In the genomic region with DNA sequence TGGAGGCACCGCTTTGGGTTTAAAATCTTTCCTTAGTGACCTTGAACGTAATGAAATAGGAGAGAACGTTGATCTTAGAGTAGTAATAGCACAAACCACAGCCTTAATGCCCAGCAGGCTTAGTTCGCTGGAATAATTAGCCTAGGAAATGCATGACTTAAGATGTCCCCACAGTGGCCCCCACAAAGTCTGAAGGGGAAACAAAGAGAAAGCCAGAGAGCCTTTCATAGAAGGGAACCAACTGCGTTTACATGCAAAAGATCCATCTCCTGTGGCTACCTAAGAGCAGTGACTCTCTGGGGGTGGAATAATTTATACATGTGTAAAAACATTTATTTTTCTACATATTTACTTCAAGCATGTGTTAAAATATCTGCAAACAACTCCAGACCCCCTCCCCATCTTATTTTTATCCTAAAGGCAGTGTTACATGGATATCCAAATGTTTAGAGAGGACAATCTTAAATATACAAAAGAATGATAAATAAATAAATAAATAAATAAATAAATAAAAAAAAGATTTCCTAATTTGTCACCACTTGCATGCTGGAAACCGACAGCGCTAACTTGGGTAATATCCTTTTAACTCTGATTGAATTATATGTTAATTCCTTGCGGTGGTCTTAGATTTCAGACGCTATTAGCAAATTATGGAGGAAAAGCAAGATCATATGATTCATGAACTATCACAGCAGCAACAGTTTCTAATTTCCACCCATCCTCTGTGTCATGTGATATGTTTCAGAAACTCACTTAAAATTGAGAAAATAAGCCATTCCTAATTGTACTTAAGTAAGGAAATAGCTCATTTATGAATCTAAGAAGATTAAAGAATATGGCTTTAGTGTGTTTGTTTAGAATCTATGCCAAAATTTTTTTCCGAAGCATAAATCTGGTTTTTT, we compare ENCODE assay signal across 1 cellular context.
TF ChIP-seq lines count a peak whose summit lies in the region.

No MANE protein-coding gene starts in this region.

TF ChIP-seq in HEK293, 187 proteins besides CTCF, POLR2A, EP300 and RAD21 (continued from another document and continues in another):
- TF ChIP-seq TSHZ1 (tag by site-specific recombination; IDR thresholded peaks at IDR 0.05; ENCODE audit: borderline replicate concordance) (no peak), ZNF664 (tag by site-specific recombination; IDR thresholded peaks at IDR 0.05) (peak; percentile 57), ZNF391 (tag by site-specific recombination; IDR thresholded peaks at IDR 0.05; ENCODE audit: borderline replicate concordance, low read depth) (no peak), ZNF335 (tag by site-specific recombination; conservative IDR thresholded peaks at IDR 0.05) (no peak), ZFP69B (tag by site-specific recombination; IDR thresholded peaks at IDR 0.05) (no peak), ZNF184 (tag by site-specific recombination; IDR thresholded peaks at IDR 0.05) (no peak), ZBTB1 (tag by site-specific recombination; IDR thresholded peaks at IDR 0.05) (no peak), ZNF596 (tag by site-specific recombination; IDR thresholded peaks at IDR 0.05) (no peak), ZNF341 (tag by site-specific recombination; IDR thresholded peaks at IDR 0.05; ENCODE audit: low read depth) (no peak; the same call in 1 of the 2 replicates), ZNF747 (tag by site-specific recombination; IDR thresholded peaks at IDR 0.05) (no peak), SCRT2 (tag by site-specific recombination; IDR thresholded peaks at IDR 0.05) (no peak), EGR2 (tag by site-specific recombination; IDR thresholded peaks at IDR 0.05; ENCODE audit: low read depth) (no peak), ZNF837 (tag by site-specific recombination; IDR thresholded peaks at IDR 0.05) (no peak), ZNF654 (tag by site-specific recombination; IDR thresholded peaks at IDR 0.05; ENCODE audit: low read depth) (0 out of 2 replicates have a peak, but pooled peaks have one; percentile 23), ZNF223 (tag by site-specific recombination; IDR thresholded peaks at IDR 0.05) (no peak), ZSCAN23 (tag by site-specific recombination; IDR thresholded peaks at IDR 0.05) (no peak), PRDM10 (tag by site-specific recombination; IDR thresholded peaks at IDR 0.05) (no peak), ZNF132 (tag by site-specific recombination; IDR thresholded peaks at IDR 0.05; ENCODE audit: borderline replicate concordance) (no peak), ZBTB7A (tag by site-specific recombination; IDR thresholded peaks at IDR 0.05; ENCODE audit: low read depth) (no peak), ZNF529 (tag by site-specific recombination; IDR thresholded peaks at IDR 0.05; ENCODE audit: insufficient replicate concordance) (no peak), REST (tag by site-specific recombination; IDR thresholded peaks at IDR 0.05) (peak; percentile 73; the same call in 1 of the 2 replicates), ZNF311 (tag by site-specific recombination; IDR thresholded peaks at IDR 0.05; ENCODE audit: borderline replicate concordance) (no peak), ZNF560 (tag by site-specific recombination; IDR thresholded peaks at IDR 0.05; ENCODE audit: borderline replicate concordance) (no peak), ZBTB6 (tag by site-specific recombination; IDR thresholded peaks at IDR 0.05) (no peak), ZSCAN18 (tag by site-specific recombination; IDR thresholded peaks at IDR 0.05) (no peak), KLF1 (tag by site-specific recombination; IDR thresholded peaks at IDR 0.05) (no peak), ZNF624 (tag by site-specific recombination; IDR thresholded peaks at IDR 0.05) (no peak), ZNF133 (tag by site-specific recombination; IDR thresholded peaks at IDR 0.05) (no peak), ZNF830 (tag by site-specific recombination; IDR thresholded peaks at IDR 0.05; ENCODE audit: low read depth) (no peak)
- TF ChIP-seq, protein P1, sequence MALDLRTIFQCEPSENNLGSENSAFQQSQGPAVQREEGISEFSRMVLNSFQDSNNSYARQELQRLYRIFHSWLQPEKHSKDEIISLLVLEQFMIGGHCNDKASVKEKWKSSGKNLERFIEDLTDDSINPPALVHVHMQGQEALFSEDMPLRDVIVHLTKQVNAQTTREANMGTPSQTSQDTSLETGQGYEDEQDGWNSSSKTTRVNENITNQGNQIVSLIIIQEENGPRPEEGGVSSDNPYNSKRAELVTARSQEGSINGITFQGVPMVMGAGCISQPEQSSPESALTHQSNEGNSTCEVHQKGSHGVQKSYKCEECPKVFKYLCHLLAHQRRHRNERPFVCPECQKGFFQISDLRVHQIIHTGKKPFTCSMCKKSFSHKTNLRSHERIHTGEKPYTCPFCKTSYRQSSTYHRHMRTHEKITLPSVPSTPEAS (tag by site-specific recombination; IDR thresholded peaks at IDR 0.05) = no peak
- TF ChIP-seq, protein P2, sequence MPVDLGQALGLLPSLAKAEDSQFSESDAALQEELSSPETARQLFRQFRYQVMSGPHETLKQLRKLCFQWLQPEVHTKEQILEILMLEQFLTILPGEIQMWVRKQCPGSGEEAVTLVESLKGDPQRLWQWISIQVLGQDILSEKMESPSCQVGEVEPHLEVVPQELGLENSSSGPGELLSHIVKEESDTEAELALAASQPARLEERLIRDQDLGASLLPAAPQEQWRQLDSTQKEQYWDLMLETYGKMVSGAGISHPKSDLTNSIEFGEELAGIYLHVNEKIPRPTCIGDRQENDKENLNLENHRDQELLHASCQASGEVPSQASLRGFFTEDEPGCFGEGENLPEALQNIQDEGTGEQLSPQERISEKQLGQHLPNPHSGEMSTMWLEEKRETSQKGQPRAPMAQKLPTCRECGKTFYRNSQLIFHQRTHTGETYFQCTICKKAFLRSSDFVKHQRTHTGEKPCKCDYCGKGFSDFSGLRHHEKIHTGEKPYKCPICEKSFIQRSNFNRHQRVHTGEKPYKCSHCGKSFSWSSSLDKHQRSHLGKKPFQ (tag by site-specific recombination; IDR thresholded peaks at IDR 0.05) = no peak
- TF ChIP-seq, protein P3, sequence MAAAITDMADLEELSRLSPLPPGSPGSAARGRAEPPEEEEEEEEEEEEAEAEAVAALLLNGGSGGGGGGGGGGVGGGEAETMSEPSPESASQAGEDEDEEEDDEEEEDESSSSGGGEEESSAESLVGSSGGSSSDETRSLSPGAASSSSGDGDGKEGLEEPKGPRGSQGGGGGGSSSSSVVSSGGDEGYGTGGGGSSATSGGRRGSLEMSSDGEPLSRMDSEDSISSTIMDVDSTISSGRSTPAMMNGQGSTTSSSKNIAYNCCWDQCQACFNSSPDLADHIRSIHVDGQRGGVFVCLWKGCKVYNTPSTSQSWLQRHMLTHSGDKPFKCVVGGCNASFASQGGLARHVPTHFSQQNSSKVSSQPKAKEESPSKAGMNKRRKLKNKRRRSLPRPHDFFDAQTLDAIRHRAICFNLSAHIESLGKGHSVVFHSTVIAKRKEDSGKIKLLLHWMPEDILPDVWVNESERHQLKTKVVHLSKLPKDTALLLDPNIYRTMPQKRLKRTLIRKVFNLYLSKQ (tag by site-specific recombination; IDR thresholded peaks at IDR 0.05; ENCODE audit: borderline replicate concordance) = 0 out of 2 replicates have a peak, but pooled peaks have one; percentile 15
- TF ChIP-seq, protein P4, sequence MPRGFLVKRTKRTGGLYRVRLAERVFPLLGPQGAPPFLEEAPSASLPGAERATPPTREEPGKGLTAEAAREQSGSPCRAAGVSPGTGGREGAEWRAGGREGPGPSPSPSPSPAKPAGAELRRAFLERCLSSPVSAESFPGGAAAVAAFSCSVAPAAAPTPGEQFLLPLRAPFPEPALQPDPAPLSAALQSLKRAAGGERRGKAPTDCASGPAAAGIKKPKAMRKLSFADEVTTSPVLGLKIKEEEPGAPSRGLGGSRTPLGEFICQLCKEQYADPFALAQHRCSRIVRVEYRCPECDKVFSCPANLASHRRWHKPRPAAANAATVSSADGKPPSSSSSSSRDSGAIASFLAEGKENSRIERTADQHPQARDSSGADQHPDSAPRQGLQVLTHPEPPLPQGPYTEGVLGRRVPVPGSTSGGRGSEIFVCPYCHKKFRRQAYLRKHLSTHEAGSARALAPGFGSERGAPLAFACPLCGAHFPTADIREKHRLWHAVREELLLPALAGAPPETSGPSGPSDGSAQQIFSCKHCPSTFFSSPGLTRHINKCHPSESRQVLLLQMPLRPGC (tag by site-specific recombination; IDR thresholded peaks at IDR 0.05) = no peak
